8 cellular contexts compared by ENCODE assay signal in the genomic region with DNA sequence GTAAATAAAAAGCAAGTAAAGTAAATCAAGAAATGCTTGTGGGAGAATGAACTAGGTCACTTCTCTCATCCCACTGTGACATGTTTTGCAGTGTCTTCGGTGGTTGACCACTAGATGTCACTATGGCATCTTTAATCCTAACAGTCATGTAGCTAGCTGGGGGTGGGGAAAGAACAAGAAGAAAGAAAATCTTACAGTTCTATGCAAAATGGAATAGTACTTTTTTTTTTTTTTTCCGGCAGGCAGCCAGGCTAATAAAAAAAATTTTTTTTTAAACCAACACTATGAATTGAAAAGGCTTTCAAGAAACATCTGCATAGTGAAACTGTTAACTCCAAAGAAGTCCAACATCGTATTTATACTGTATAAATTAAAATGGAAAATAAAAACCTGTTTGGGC. TPM values are rescaled to one million over a fixed set of nuclear protein-coding genes. Genes with fewer than 3 reads are reported as not detected.
A peak's percentile ranks its signal among the peaks of the same experiment; 100 is the strongest.
DNase-seq lines count a peak whose midpoint lies in the region; ATAC-seq, FAIRE-seq and TF ChIP-seq lines count a peak whose summit lies in the region.

No MANE protein-coding gene starts in this region.

- no peaks in the 10 kb centered on the region for H3K27me3 ChIP-seq in keratinocyte (ENCODE audit: control insufficient read depth, extremely low read depth, insufficient read depth, low read length)

- no peak overlapping the region for H3K4me2 ChIP-seq in keratinocyte (ENCODE audit: control insufficient read depth, extremely low read depth, insufficient read depth, low read depth, low read length)

- no peaks in the 10 kb centered on the region for H3K9me3 ChIP-seq in keratinocyte (ENCODE audit: control insufficient read depth, low read depth, low read length)

- no peak overlapping the region for H3K9ac ChIP-seq in keratinocyte (ENCODE audit: control insufficient read depth, extremely low read depth, insufficient read depth, low read length)

- H3K36me3 ChIP-seq in keratinocyte (ENCODE audit: control insufficient read depth in 2 of 2, extremely low read depth in 1 of 2, insufficient read depth in 2 of 2, low read length in 2 of 2) = no peaks in the 10 kb centered on the region

- no peaks in the 10 kb centered on the region for H3K4me1 Mint-ChIP-seq in central memory CD8-positive, alpha-beta T cell

- H3K4me3 ChIP-seq in keratinocyte (ENCODE audit: control insufficient read depth in 2 of 3, extremely low read depth in 1 of 3, insufficient read depth in 2 of 3, low read depth in 1 of 3, low read length in 3 of 3) = no peak overlapping the region

- no peaks in the 10 kb centered on the region for H3K9me3 Mint-ChIP-seq in central memory CD8-positive, alpha-beta T cell

- H3K27ac Mint-ChIP-seq in central memory CD8-positive, alpha-beta T cell (ENCODE audit: low read depth) = no peak overlapping the region

- no peak overlapping the region for H3K4me3 Mint-ChIP-seq in central memory CD8-positive, alpha-beta T cell

- no peak overlapping the region for H2AFZ ChIP-seq in keratinocyte (ENCODE audit: control insufficient read depth, low read length)

- peak; percentile 73 for FAIRE-seq in keratinocyte (lab: Jason Lieb, UNC)

- H4K20me1 ChIP-seq in keratinocyte (ENCODE audit: control insufficient read depth, extremely low read depth, insufficient read depth, low read length) = no peaks in the 10 kb centered on the region

- H3K9me1 ChIP-seq in keratinocyte (ENCODE audit: control insufficient read depth, extremely low read depth, insufficient read depth, low read length) = no peaks in the 10 kb centered on the region

- no peaks in the 10 kb centered on the region for H3K36me3 Mint-ChIP-seq in central memory CD8-positive, alpha-beta T cell (ENCODE audit: insufficient read depth)

- no peaks in the 10 kb centered on the region for H3K79me2 ChIP-seq in keratinocyte (ENCODE audit: control insufficient read depth, insufficient read depth, low read length)

- dilution Hi-C loops in keratinocyte (cut with MboI; ENCODE audit: extremely low pct_ligation_motif_present, low sequenced_read_pairs) = no loop called here

- peak; percentile 64 to 80 (median 76) for TF ChIP-seq CTCF in keratinocyte (optimal IDR thresholded peaks at IDR 0.05 in 1 of 3, IDR thresholded peaks at IDR 0.05 in 1 of 3, conservative IDR thresholded peaks at IDR 0.05 in 1 of 3; ENCODE audit: extremely low read depth in 1 of 3, insufficient read depth in 2 of 3, low read length in 3 of 3)

- H3K27ac ChIP-seq in keratinocyte (ENCODE audit: control insufficient read depth, insufficient read depth, low read length) = no peak overlapping the region

- no peaks in the 10 kb centered on the region for H3K4me1 ChIP-seq in keratinocyte (ENCODE audit: control insufficient read depth, extremely low read depth, insufficient read depth, low read length)

- H3K27me3 Mint-ChIP-seq in central memory CD8-positive, alpha-beta T cell = no peaks in the 10 kb centered on the region

- peak; percentile 9 for DNase-seq in stimulated activated CD4-positive, alpha-beta T cell treated with anti-CD3 and anti-CD28 coated beads, Interleukin-2, amount 100 ng/mL, for 4 hours (ENCODE audit: low read depth)
- DNase-seq in stimulated activated CD4-positive, alpha-beta T cell treated with anti-CD3 and anti-CD28 coated beads, Interleukin-2, amount 100 ng/mL, for 48 hours = no peak
- DNase-seq in KG1 (lab: John Stamatoyannopoulos, UW) (peak; percentile 40), RPMI7951 (ENCODE audit: low read depth) (peak; percentile 72), keratinocyte (ENCODE audit: low read depth, low spot score) (peak; percentile 30)
- no peak for DNase-seq in central memory CD8-positive, alpha-beta T cell (ENCODE audit: low spot score in 2 of 2)
- peak; percentile 16 for DNase-seq in stimulated activated naive CD8-positive, alpha-beta T cell treated with anti-CD3 and anti-CD28 coated beads, Interleukin-15, Interleukin-2, amounts not matched to agents 100 U/mL and 50 U/mL, for 24 hours

- peak; percentile 80 for ATAC-seq in GM21786 (IDR thresholded peaks at IDR 0.05; ENCODE audit: unreplicated experiment)
- peak; percentile 65 for ATAC-seq in central memory CD8-positive, alpha-beta T cell (replicated peaks; ENCODE audit: extremely low read depth, poor library complexity, severe bottlenecking)
- ATAC-seq in stimulated activated naive CD8-positive, alpha-beta T cell treated with anti-CD3 and anti-CD28 coated beads, Interleukin-15, Interleukin-2, amounts not matched to agents 100 U/mL and 50 U/mL, for 24 hours = peak; percentile 46

RNA-seq across cellular contexts. Expression of gene CDK1, which starts 38.3 kb away (rescaled TPM):
- 275 and 290 TPM in 2 replicates for total RNA-seq in RPMI7951 (2014; rRNA removed; shearing (Covaris generic))
- 5.2 to 43.8 TPM (median 19.2 TPM) in 3 replicates for polyA plus RNA-seq in keratinocyte
- not detected for polyA plus RNA-seq in keratinocyte (2011; ENCODE audit: low read depth)
- polyA plus RNA-seq in keratinocyte (2011; cell fraction: cytosol; rRNA removed) = 3.8 and 9.7 TPM in 2 replicates
- polyA plus RNA-seq in keratinocyte (2011; cell fraction: nucleus; rRNA removed) = 5.2 and 7.4 TPM in 2 replicates
- 0.49 and 20.9 TPM in 2 replicates for polyA plus RNA-seq in keratinocyte (2012; ENCODE audit: low replicate concordance)
- 0.89 to 8.6 TPM (median 2.2 TPM) in 3 replicates for polyA minus RNA-seq in keratinocyte
- 6.3 TPM for polyA minus RNA-seq in keratinocyte (2011; cell fraction: cytosol; rRNA and poly(A)+ RNA removed)
- polyA minus RNA-seq in keratinocyte (2011; cell fraction: nucleus; rRNA and poly(A)+ RNA removed) = 1.3 and 1.6 TPM in 2 replicates

Comparison
In these comparisons a context has a peak if more than half of its experiments do, and no peak if none do; other contexts are left out.
1. DNase-seq: peak in stimulated activated CD4-positive, alpha-beta T cell treated with anti-CD3 and anti-CD28 coated beads, Interleukin-2, amount 100 ng/mL, for 4 hours (single experiment), KG1 (single experiment), RPMI7951 (single experiment), keratinocyte (single experiment) and stimulated activated naive CD8-positive, alpha-beta T cell treated with anti-CD3 and anti-CD28 coated beads, Interleukin-15, Interleukin-2, amounts not matched to agents 100 U/mL and 50 U/mL, for 24 hours (single experiment); none in stimulated activated CD4-positive, alpha-beta T cell treated with anti-CD3 and anti-CD28 coated beads, Interleukin-2, amount 100 ng/mL, for 48 hours (0 of 2) and central memory CD8-positive, alpha-beta T cell (0 of 2).
2. Peak in every context shown above with its lines, with median percentiles within 50 percentile points of each other: ATAC-seq.